ENCODE assay signal across 31 cellular contexts in genomic region chr7:42217053-42217452, GRCh38. TPM values are rescaled to one million over a fixed set of nuclear protein-coding genes. Genes with fewer than 3 reads are reported as not detected.
DNase-seq lines count a peak whose midpoint lies in the region; ATAC-seq, FAIRE-seq and TF ChIP-seq lines count a peak whose summit lies in the region.
"Had no signal": no experiment of that assay in that cellular context is flagged by ENCODE, and none has a peak within 500 bp of the region (broad histone marks: within the 10 kb centered on the region; RNA-seq: fewer than 3 reads in every experiment).

No MANE protein-coding gene starts in this region.

- H3K9me3 Mint-ChIP-seq in type B pancreatic cell, result no peaks in the 10 kb centered on the region
- H3K9me3 Mint-ChIP-seq: activated T-helper 17 cell treated with anti-CD3 and anti-CD28 coated beads, Interleukin-2, amount 50 U/mL, for 72 hours had no signal

- H3K4me1 Mint-ChIP-seq in type B pancreatic cell (ENCODE audit: unreplicated experiment), result peaks cover 64% of the 10 kb centered on the region
- H3K4me1 Mint-ChIP-seq: activated CD4-positive, alpha-beta T cell treated with anti-CD3 and anti-CD28 coated beads for 36 hours; activated T-helper 17 cell treated with anti-CD3 and anti-CD28 coated beads, Interleukin-2, amount 50 U/mL, for 72 hours; CD4-positive, CD25-positive, alpha-beta regulatory T cell; naive thymus-derived CD8-positive, alpha-beta T cell had no signal

- H3K4me3 Mint-ChIP-seq in type B pancreatic cell, result no peak overlapping the region
- H3K4me3 Mint-ChIP-seq: activated CD4-positive, alpha-beta T cell treated with anti-CD3 and anti-CD28 coated beads for 36 hours; activated CD8-positive, alpha-beta T cell treated with anti-CD3 and anti-CD28 coated beads, Interleukin-2, amount 10 ng/mL, durations not matched to agents 7 days and 5 days; activated T-helper 17 cell treated with anti-CD3 and anti-CD28 coated beads, Interleukin-2, amount 50 U/mL, for 72 hours; CD4-positive, CD25-positive, alpha-beta regulatory T cell; effector memory CD8-positive, alpha-beta T cell; naive thymus-derived CD8-positive, alpha-beta T cell had no signal

- H3K4me3 ChIP-seq in bronchial epithelial cell (ENCODE audit: low read depth, low read length) (no peak overlapping the region), subcutaneous abdominal adipose tissue (ENCODE audit: low read depth in 1 of 5, low read length in 5 of 5) (no peak overlapping the region), body of pancreas (no peak overlapping the region)
- H3K4me3 ChIP-seq: HAP-1, heart left ventricle, lower lobe of right lung had no signal

- H3K9me3 ChIP-seq in subcutaneous abdominal adipose tissue (ENCODE audit: control insufficient read depth in 5 of 5, low read length in 5 of 5), result no peaks in the 10 kb centered on the region
- no peaks in the 10 kb centered on the region for H3K9me3 ChIP-seq in body of pancreas
- H3K9me3 ChIP-seq: HAP-1, heart left ventricle, lower lobe of right lung had no signal

- no peak overlapping the region for H3K9ac ChIP-seq in subcutaneous abdominal adipose tissue (ENCODE audit: low read length in 5 of 5)

- peak; percentile 40 for FAIRE-seq in bronchial epithelial cell (lab: Jason Lieb, UNC)
- FAIRE-seq: kidney, RCC 7860, small intestine had no signal

- H3K27ac Mint-ChIP-seq in type B pancreatic cell, result no peak overlapping the region
- H3K27ac Mint-ChIP-seq: activated CD4-positive, alpha-beta T cell treated with anti-CD3 and anti-CD28 coated beads for 36 hours; activated CD8-positive, alpha-beta T cell treated with anti-CD3 and anti-CD28 coated beads, Interleukin-2, amount 10 ng/mL, durations not matched to agents 7 days and 5 days; activated T-helper 17 cell treated with anti-CD3 and anti-CD28 coated beads, Interleukin-2, amount 50 U/mL, for 72 hours; CD4-positive, CD25-positive, alpha-beta regulatory T cell; effector memory CD8-positive, alpha-beta T cell; naive thymus-derived CD8-positive, alpha-beta T cell had no signal

- H3K36me3 ChIP-seq in bronchial epithelial cell (ENCODE audit: control insufficient read depth, insufficient read depth, low read length), result no peaks in the 10 kb centered on the region
- H3K36me3 ChIP-seq in subcutaneous abdominal adipose tissue (ENCODE audit: control insufficient read depth in 5 of 5, insufficient read depth in 5 of 5, low read length in 5 of 5), result peaks cover 0 to 5% (median 0%) of the 10 kb centered on the region in 5 donors
- H3K36me3 ChIP-seq in body of pancreas (replicated peaks in 1 of 2; ENCODE audit: insufficient read depth in 1 of 2, low read depth in 2 of 2), result no peaks in the 10 kb centered on the region
- H3K36me3 ChIP-seq: heart left ventricle, lower lobe of right lung had no signal

- H3K27me3 Mint-ChIP-seq in type B pancreatic cell, result no peaks in the 10 kb centered on the region
- H3K27me3 Mint-ChIP-seq: CD4-positive, CD25-positive, alpha-beta regulatory T cell had no signal

- peaks cover 50% of the 10 kb centered on the region for H3K36me3 Mint-ChIP-seq in type B pancreatic cell
- H3K36me3 Mint-ChIP-seq: CD4-positive, CD25-positive, alpha-beta regulatory T cell; naive thymus-derived CD8-positive, alpha-beta T cell had no signal

- H3K27me3 ChIP-seq in bronchial epithelial cell (ENCODE audit: control insufficient read depth, insufficient read depth, low read length) (no peaks in the 10 kb centered on the region), subcutaneous abdominal adipose tissue (ENCODE audit: control insufficient read depth in 5 of 5, insufficient read depth in 4 of 5, low read length in 5 of 5) (peaks cover 0 to 2% (median 0%) of the 10 kb centered on the region in 5 donors), body of pancreas (no peaks in the 10 kb centered on the region)
- H3K27me3 ChIP-seq: heart left ventricle had no signal

- H3K27ac ChIP-seq in subcutaneous abdominal adipose tissue (ENCODE audit: low read depth, low read length) (peak overlapping the region; percentile 2), body of pancreas (no peak overlapping the region)
- H3K27ac ChIP-seq: heart left ventricle, lower lobe of right lung had no signal

- no peak for TF ChIP-seq CTCF in bronchial epithelial cell (IDR thresholded peaks at IDR 0.05; ENCODE audit: insufficient read depth, low read length, severe bottlenecking)
- no peak for TF ChIP-seq CTCF in body of pancreas (IDR thresholded peaks at IDR 0.05)
- TF ChIP-seq CTCF in type B pancreatic cell (conservative IDR thresholded peaks at IDR 0.05), result no peak

- WGBS in body of pancreas, 2 donors, result 69% methylated on average over 6 of the region's 6 CpGs

- H3K4me1 ChIP-seq in subcutaneous abdominal adipose tissue (ENCODE audit: control insufficient read depth in 5 of 5, insufficient read depth in 5 of 5, low read length in 5 of 5), result peaks cover 0 to 36% (median 10%) of the 10 kb centered on the region in 5 donors
- no peaks in the 10 kb centered on the region for H3K4me1 ChIP-seq in body of pancreas
- H3K4me1 ChIP-seq: lower lobe of right lung had no signal

- ATAC-seq in body of pancreas (no peak), SK-N-SH treated with all-trans-retinoic acid at 6 μM for 48 hours (no peak), HG03095 (IDR thresholded peaks at IDR 0.05; ENCODE audit: unreplicated experiment) (no peak)
- ATAC-seq: activated CD4-positive, alpha-beta T cell treated with anti-CD3 and anti-CD28 coated beads for 36 hours; activated CD8-positive, alpha-beta T cell treated with anti-CD3 and anti-CD28 coated beads, Interleukin-2, amount 10 ng/mL, durations not matched to agents 7 days and 5 days; activated T-helper 17 cell treated with anti-CD3 and anti-CD28 coated beads, Interleukin-2, amount 50 U/mL, for 72 hours; effector memory CD8-positive, alpha-beta T cell; heart left ventricle; lower lobe of right lung; naive thymus-derived CD8-positive, alpha-beta T cell had no signal

- TF ChIP-seq POLR2A in body of pancreas (IDR thresholded peaks at IDR 0.05), result no peak

- intact Hi-C loops in body of pancreas (cut with DNase I), result no loop called here

- DNase-seq in HK-2 (ENCODE audit: unreplicated experiment) (peak; percentile 5), bronchial epithelial cell (ENCODE audit: low read depth) (no peak), left kidney (ENCODE audit: low read depth, low spot score) (peak; percentile 93), body of pancreas (no peak), type B pancreatic cell (ENCODE audit: extremely low spot score, unreplicated experiment) (no peak)
- DNase-seq: activated CD4-positive, alpha-beta T cell treated with anti-CD3 and anti-CD28 coated beads for 36 hours; activated CD8-positive, alpha-beta T cell treated with anti-CD3 and anti-CD28 coated beads, Interleukin-2, amount 10 ng/mL, durations not matched to agents 7 days and 5 days; activated naive CD4-positive, alpha-beta T cell treated with anti-CD3 and anti-CD28 coated beads, Interleukin-2, amount 50 U/mL, for 16 hours; AML-193; amniotic stem cell; CD4-positive, CD25-positive, alpha-beta regulatory T cell; cortex of kidney; effector memory CD8-positive, alpha-beta T cell; erythroblast; heart left ventricle; IMR-90; kidney; lower lobe of right lung; naive thymus-derived CD8-positive, alpha-beta T cell; NCI-H446 treated with DMSO at 0.1 percent for 48 hours; NCI-H774; small intestine; stimulated activated naive CD4-positive, alpha-beta T cell; SW 1271; T-helper 9 cell had no signal

TF ChIP-seq in SK-N-SH treated with all-trans-retinoic acid at 6 μM for 48 hours, 23 proteins besides CTCF, POLR2A, EP300 and RAD21 (continues in another document):
- TF ChIP-seq RARB (CRISPR knock-in tag; IDR thresholded peaks at IDR 0.05) (no peak), PATZ1 (CRISPR knock-in tag; IDR thresholded peaks at IDR 0.05; ENCODE audit: borderline replicate concordance) (no peak), POU6F1 (CRISPR knock-in tag; IDR thresholded peaks at IDR 0.05; ENCODE audit: borderline replicate concordance, low read depth) (no peak), ZNF8 (CRISPR knock-in tag; IDR thresholded peaks at IDR 0.05) (no peak), PPARA (CRISPR knock-in tag; IDR thresholded peaks at IDR 0.05; ENCODE audit: borderline replicate concordance) (no peak)

RNA-seq across cellular contexts. Expression of gene GLI3, which starts 20.0 kb away (rescaled TPM):
- 1.3 and 2.4 TPM in 2 replicates for total RNA-seq in bronchial epithelial cell
- 1 to 10 TPM; 1.0 to 2.0 TPM for total RNA-seq in body of pancreas
- 58.0 and 141 TPM in 2 replicates for total RNA-seq in type B pancreatic cell (ENCODE audit: low replicate concordance)
- total RNA-seq: activated CD8-positive, alpha-beta T cell treated with anti-CD3 and anti-CD28 coated beads, Interleukin-2, amount 10 ng/mL, durations not matched to agents 7 days and 5 days; CD4-positive, CD25-positive, alpha-beta regulatory T cell; naive thymus-derived CD8-positive, alpha-beta T cell had no signal

Comparison
In these comparisons a context has a peak if more than half of its experiments do, and no peak if none do; other contexts are left out.
1. DNase-seq: peak in HK-2 (single experiment) and left kidney (single experiment); none in bronchial epithelial cell (single experiment), body of pancreas (0 of 4) and type B pancreatic cell (single experiment).
2. RNA of gene GLI3, which starts 20.0 kb away (total RNA-seq): 58.0 to 141 TPM in type B pancreatic cell; 1.0 to 2.0 TPM in body of pancreas and 1.3 to 2.4 TPM in bronchial epithelial cell; every median in the first group is over 10 times any median in the second.